Comparison of ENCODE assay signal across 15 cellular contexts in the genomic region with DNA sequence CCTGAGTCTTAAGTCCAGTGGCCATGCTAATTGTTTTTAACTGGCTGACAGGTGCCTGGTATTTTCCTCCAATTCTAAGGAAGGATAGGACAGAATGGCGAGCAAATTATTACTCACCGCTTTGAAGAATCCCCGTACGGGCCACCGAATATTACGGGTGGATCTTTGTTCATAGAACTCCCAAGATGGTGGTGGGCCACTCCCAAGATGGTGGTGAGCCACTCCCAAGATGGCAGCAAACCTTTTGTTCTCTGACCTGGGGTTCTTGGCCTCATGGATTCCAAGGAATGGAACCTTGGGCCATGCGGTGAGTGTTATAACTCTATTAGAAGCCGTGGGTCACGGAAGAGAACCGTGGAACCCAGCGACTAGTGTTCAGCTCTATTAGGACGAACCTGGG. TPM values are rescaled to one million over a fixed set of nuclear protein-coding genes. Genes with fewer than 3 reads are reported as not detected.
"Had no signal": no experiment of that assay in that cellular context is flagged by ENCODE, and none has a peak within 500 bp of the region (broad histone marks: within the 10 kb centered on the region; RNA-seq: fewer than 3 reads in every experiment).

No MANE protein-coding gene starts in this region.

RNA-seq across cellular contexts. Expression of gene ADH4, which starts 34.8 kb away (rescaled TPM):
- total RNA-seq: activated naive CD4-positive, alpha-beta T cell treated with anti-CD3 and anti-CD28 coated beads for 36 hours; activated naive CD4-positive, alpha-beta T cell treated with anti-CD3 and anti-CD28 coated beads, Interleukin-2, amount 50 U/mL, for 72 hours; activated naive CD8-positive, alpha-beta T cell treated with anti-CD3 and anti-CD28 coated beads for 36 hours; activated naive CD8-positive, alpha-beta T cell treated with anti-CD3 and anti-CD28 coated beads, Interleukin-2, amount 10 ng/mL, durations not matched to agents 7 days and 5 days; activated T-cell treated with anti-CD3 and anti-CD28 coated beads, Interleukin-2, amount 50 U/mL, for 72 hours; activated T-helper 1 cell treated with anti-CD3 and anti-CD28 coated beads, Interleukin-12 subunit alpha, Interleukin-12 subunit beta, Interleukin-2, Interleukin-4 antibody, amounts not matched to agents 30 ng/mL and 10 ng/mL and 1 ng/mL, durations not matched to agents 14 hours and 24 hours and 36 hours; activated T-helper 17 cell treated with anti-CD3 and anti-CD28 coated beads, Interleukin-2, amount 50 U/mL, for 72 hours; activated T-helper 2 cell treated with anti-CD3 and anti-CD28 coated beads, Interferon-gamma antibody, Interleukin-2, Interleukin-4, amounts not matched to agents 10 μg/mL and 5 μg/mL and 100 μg/mL, durations not matched to agents 14 hours and 24 hours and 36 hours; astrocyte; body of pancreas; bronchial epithelial cell; cardiac muscle cell; cardiac septum; cerebellum; chondrocyte had no signal
